Comparison of ENCODE assay signal across 8 cellular contexts in the genomic region with DNA sequence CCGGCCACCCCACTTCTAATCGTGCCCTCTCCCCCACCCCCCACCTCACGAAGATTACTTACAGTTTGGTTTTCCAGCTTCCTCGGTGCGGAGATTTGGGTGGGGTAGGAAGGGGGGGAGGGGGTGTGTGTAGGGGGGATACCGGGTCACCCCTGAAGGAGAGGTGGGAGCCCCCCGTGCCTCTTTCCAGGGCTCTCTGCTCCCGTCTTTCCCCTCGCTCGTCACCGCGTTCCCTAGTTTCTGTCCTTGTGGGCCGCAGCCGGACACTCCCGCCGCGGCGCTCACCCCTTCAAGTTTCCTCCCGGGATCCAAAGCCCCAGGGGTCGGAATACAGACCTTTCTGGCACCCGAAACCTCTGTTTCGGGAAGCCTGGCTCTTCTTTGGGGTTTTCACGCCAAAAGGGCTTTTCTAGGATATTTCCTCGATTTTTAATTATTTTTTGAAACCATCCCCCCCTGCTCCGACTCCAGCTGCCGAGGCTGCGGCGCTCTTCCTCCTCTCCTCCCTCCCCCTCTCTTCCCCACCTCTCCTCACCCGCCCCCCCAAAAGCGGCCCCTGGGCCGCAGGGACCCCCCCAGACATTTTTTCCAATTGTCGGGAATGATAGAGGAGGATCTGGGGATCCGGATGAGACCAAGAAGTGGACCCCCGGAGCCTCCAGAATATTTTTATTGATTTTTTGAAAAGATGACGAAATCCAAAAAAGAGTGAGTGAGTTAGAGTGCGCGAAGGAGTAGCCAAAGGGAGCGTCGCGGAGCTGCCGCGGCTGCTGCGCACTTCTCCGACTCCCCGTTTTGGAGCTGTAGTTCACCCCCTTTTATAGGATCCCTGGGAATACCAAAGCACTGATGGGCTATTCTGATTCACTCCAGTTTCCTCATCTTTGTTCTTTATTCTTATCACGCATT. TPM values are rescaled to one million over a fixed set of nuclear protein-coding genes. Genes with fewer than 3 reads are reported as not detected.
A peak's percentile ranks its signal among the peaks of the same experiment; 100 is the strongest.
DNase-seq lines count a peak whose midpoint lies in the region; ATAC-seq and TF ChIP-seq lines count a peak whose summit lies in the region.

No MANE protein-coding gene starts in this region.

- H3K4me3 ChIP-seq in lower lobe of right lung (peak overlapping the region; percentile 77), urinary bladder (ENCODE audit: low read depth, low read length) (peak overlapping the region; percentile 90)

- H3K9me3 ChIP-seq in lower lobe of right lung = no peaks in the 10 kb centered on the region

- WGBS in urinary bladder = 2% methylated on average over 46 of the region's 46 CpGs

- H3K4me3 Mint-ChIP-seq in activated naive CD4-positive, alpha-beta T cell treated with anti-CD3 and anti-CD28 coated beads for 36 hours = peak overlapping the region; percentile 99
- peak overlapping the region; percentile 98 to 99 (median 98) for H3K4me3 Mint-ChIP-seq in brain

- H3K36me3 ChIP-seq in lower lobe of right lung = peaks cover 12% of the 10 kb centered on the region
- H3K36me3 ChIP-seq in urinary bladder (ENCODE audit: insufficient read depth) = no peaks in the 10 kb centered on the region

- no peaks in the 10 kb centered on the region for H3K27me3 Mint-ChIP-seq in activated naive CD4-positive, alpha-beta T cell treated with anti-CD3 and anti-CD28 coated beads for 36 hours (ENCODE audit: low read depth)
- H3K27me3 Mint-ChIP-seq in brain = peaks cover 33% of the 10 kb centered on the region

- H3K27me3 ChIP-seq in lower lobe of right lung (ENCODE audit: low read depth) = peaks cover 37% of the 10 kb centered on the region

- H3K27ac ChIP-seq in lower lobe of right lung (peak overlapping the region; percentile 87), urinary bladder (ENCODE audit: low read depth) (peak overlapping the region; percentile 89)

- H3K4me1 ChIP-seq in lower lobe of right lung (peaks cover 82% of the 10 kb centered on the region), urinary bladder (ENCODE audit: insufficient read depth) (no peaks in the 10 kb centered on the region)

- intact Hi-C loops in activated naive CD4-positive, alpha-beta T cell treated with anti-CD3 and anti-CD28 coated beads for 36 hours (cut with micrococcal nuclease) = loop anchor here (5.0 kb wide), 2 partner anchors 232 to 288 kb away; no protein-coding TSS in a partner anchor
- intact Hi-C loops in lower lobe of right lung (cut with DNase I) = no loop called here

- peaks cover 61% of the 10 kb centered on the region for H3K36me3 Mint-ChIP-seq in activated naive CD4-positive, alpha-beta T cell treated with anti-CD3 and anti-CD28 coated beads for 36 hours (ENCODE audit: low read depth)
- H3K36me3 Mint-ChIP-seq in brain = peaks cover 52% of the 10 kb centered on the region

- TF ChIP-seq CTCF in brain (conservative IDR thresholded peaks at IDR 0.05) (no peak), lower lobe of right lung (IDR thresholded peaks at IDR 0.05) (no peak)

- peaks cover 40% of the 10 kb centered on the region for H3K4me1 Mint-ChIP-seq in activated naive CD4-positive, alpha-beta T cell treated with anti-CD3 and anti-CD28 coated beads for 36 hours (ENCODE audit: low read depth)
- H3K4me1 Mint-ChIP-seq in brain = peaks cover 64% of the 10 kb centered on the region

- CTCF ChIA-PET in activated naive CD4-positive, alpha-beta T cell treated with anti-CD3 and anti-CD28 coated beads for 36 hours (lab: Charles Lee) = interaction anchor here (1.0 to 5.0 kb wide), 13 partner anchors 24 to 390 kb away, joined by 3 to 69 read pairs (median 12); no protein-coding TSS in a partner anchor

- no peaks in the 10 kb centered on the region for H3K9me3 Mint-ChIP-seq in activated naive CD4-positive, alpha-beta T cell treated with anti-CD3 and anti-CD28 coated beads for 36 hours
- peaks cover 0 to 3% (median 0%) of the 10 kb centered on the region in 5 experiments for H3K9me3 Mint-ChIP-seq in brain

- no peak for DNase-seq in activated naive CD4-positive, alpha-beta T cell treated with anti-CD3 and anti-CD28 coated beads for 36 hours
- DNase-seq in activated naive CD4-positive, alpha-beta T cell (lab: John Stamatoyannopoulos, UW) = no peak
- DNase-seq in lower lobe of right lung (no peak), NCI-H1048 (lab: John Stamatoyannopoulos, UW) (no peak), NOMO-1 treated with DMSO at 0.1 percent for 48 hours (lab: John Stamatoyannopoulos, UW; ENCODE audit: unreplicated experiment) (no peak)

- peak overlapping the region; percentile 99 for H3K27ac Mint-ChIP-seq in activated naive CD4-positive, alpha-beta T cell treated with anti-CD3 and anti-CD28 coated beads for 36 hours
- peak overlapping the region; percentile 91 to 98 (median 97) for H3K27ac Mint-ChIP-seq in brain

- ATAC-seq in lower lobe of right lung = no peak
- no peak for ATAC-seq in GM18873 (IDR thresholded peaks at IDR 0.05; ENCODE audit: low FRiP score, unreplicated experiment)

RNA-seq across cellular contexts. Expression of gene CCND2, which starts 1.7 kb away (rescaled TPM):
- total RNA-seq in activated naive CD4-positive, alpha-beta T cell treated with anti-CD3 and anti-CD28 coated beads for 36 hours = 100 to 1,000 TPM; 486 to 497 TPM
- polyA plus RNA-seq in brain (ENCODE audit: insufficient read depth, low read depth, low replicate concordance) (3.1 TPM), urinary bladder (25.3 TPM)
- total RNA-seq in lower lobe of right lung (57.7 TPM), urinary bladder (203 TPM)

RNA-seq across cellular contexts. Expression of gene TIGAR, which starts 45.8 kb away (rescaled TPM):
- total RNA-seq in activated naive CD4-positive, alpha-beta T cell treated with anti-CD3 and anti-CD28 coated beads for 36 hours = 10 to 100 TPM; 10.3 to 12.8 TPM
- polyA plus RNA-seq in brain (ENCODE audit: insufficient read depth, low read depth, low replicate concordance) = 4.4 TPM
- 18.6 TPM for total RNA-seq in lower lobe of right lung
- 3.6 TPM for total RNA-seq in urinary bladder
- 5.8 TPM for polyA plus RNA-seq in urinary bladder
